ENCODE assay signal across 8 cellular contexts in genomic region chr1:112714313-112715263, GRCh38. TPM values are rescaled to one million over a fixed set of nuclear protein-coding genes. Genes with fewer than 3 reads are reported as not detected.
DNase-seq lines count a peak whose midpoint lies in the region; ATAC-seq and TF ChIP-seq lines count a peak whose summit lies in the region.

No MANE protein-coding gene starts in this region.

- no peaks in the 10 kb centered on the region for H4K20me1 ChIP-seq in smooth muscle cell (ENCODE audit: low read depth)

- no peak for ATAC-seq in HG03469 (IDR thresholded peaks at IDR 0.05; ENCODE audit: unreplicated experiment)

- H3K36me3 ChIP-seq in HUES48 (ENCODE audit: control insufficient read depth, insufficient read depth, low read length) (peaks cover 12% of the 10 kb centered on the region), iPS DF 6.9 (ENCODE audit: control insufficient read depth, insufficient read depth, low read length) (peaks cover 4% of the 10 kb centered on the region; the same call in 1 of the 2 replicates), smooth muscle cell (ENCODE audit: low read depth) (no peaks in the 10 kb centered on the region)

- no peaks in the 10 kb centered on the region for H3K79me2 ChIP-seq in smooth muscle cell (ENCODE audit: low read depth)

- H3K4me3 ChIP-seq in HUES48 (ENCODE audit: low read depth, low read length) (peak overlapping the region; percentile 76), iPS DF 6.9 (ENCODE audit: low read length) (peak overlapping the region; percentile 74), smooth muscle cell (peak overlapping the region; percentile 61)

- peak overlapping the region; percentile 82 for H3K4me3 Mint-ChIP-seq in activated naive CD8-positive, alpha-beta T cell treated with anti-CD3 and anti-CD28 coated beads for 36 hours

- H3K9me3 Mint-ChIP-seq in activated naive CD8-positive, alpha-beta T cell treated with anti-CD3 and anti-CD28 coated beads for 36 hours, result no peaks in the 10 kb centered on the region

- TF ChIP-seq CTCF in smooth muscle cell (IDR thresholded peaks at IDR 0.05; ENCODE audit: borderline replicate concordance, insufficient read depth, poor library complexity, severe bottlenecking), result no peak

- peak overlapping the region; percentile 79 for H2AFZ ChIP-seq in smooth muscle cell (ENCODE audit: low read depth)

- H3K9ac ChIP-seq in HUES48 (ENCODE audit: low read depth, low read length), result no peak overlapping the region; the same call in 1 of the 2 replicates
- no peak overlapping the region for H3K9ac ChIP-seq in smooth muscle cell (ENCODE audit: low read depth)

- H3K9me3 ChIP-seq in HUES48 (ENCODE audit: control insufficient read depth, insufficient read depth, low read length), result no peaks in the 10 kb centered on the region
- H3K9me3 ChIP-seq in iPS DF 6.9 (ENCODE audit: control insufficient read depth, insufficient read depth, low read length), result no peaks in the 10 kb centered on the region
- H3K9me3 ChIP-seq in smooth muscle cell (replicated peaks; ENCODE audit: low read depth), result no peaks in the 10 kb centered on the region

- DNase-seq in activated CD4-positive, CD25-positive, alpha-beta regulatory T cell treated with anti-CD3 and anti-CD28 coated beads, Interleukin-2, amount 50 U/mL, for 72 hours, result peak; percentile 43
- no peak for DNase-seq in activated CD4-positive, CD25-positive, alpha-beta regulatory T cell (lab: John Stamatoyannopoulos, UW)
- no peak for DNase-seq in activated naive CD8-positive, alpha-beta T cell treated with anti-CD3 and anti-CD28 coated beads for 36 hours
- DNase-seq in iPS DF 6.9 (ENCODE audit: low read depth, low spot score) (no peak), smooth muscle cell (lab: John Stamatoyannopoulos, UW; ENCODE audit: unreplicated experiment) (peak; percentile 52), T-helper 9 cell (no peak)

- H3K36me3 Mint-ChIP-seq in activated naive CD8-positive, alpha-beta T cell treated with anti-CD3 and anti-CD28 coated beads for 36 hours, result no peaks in the 10 kb centered on the region

- WGBS in iPS DF 6.9 (ENCODE audit: insufficient coverage, insufficient read length), result no CpG with 5 or more reads among the region's 86 CpGs
- WGBS in smooth muscle cell (ENCODE audit: low lambda C conversion rate), result 1% methylated on average over 84 of the region's 86 CpGs

- peaks cover 24% of the 10 kb centered on the region for H3K4me1 Mint-ChIP-seq in activated naive CD8-positive, alpha-beta T cell treated with anti-CD3 and anti-CD28 coated beads for 36 hours

- H3K27ac Mint-ChIP-seq in activated naive CD8-positive, alpha-beta T cell treated with anti-CD3 and anti-CD28 coated beads for 36 hours, result no peak overlapping the region

- peaks cover 44% of the 10 kb centered on the region for H3K27me3 Mint-ChIP-seq in activated naive CD8-positive, alpha-beta T cell treated with anti-CD3 and anti-CD28 coated beads for 36 hours

- H3K27ac ChIP-seq in HUES48 (ENCODE audit: low read depth, low read length) (no peak overlapping the region), iPS DF 6.9 (ENCODE audit: low read length) (no peak overlapping the region), smooth muscle cell (ENCODE audit: low read depth) (no peak overlapping the region)

- H3K27me3 ChIP-seq in HUES48 (ENCODE audit: control insufficient read depth, insufficient read depth, low read length) (peaks cover 36% of the 10 kb centered on the region), iPS DF 6.9 (ENCODE audit: control insufficient read depth, insufficient read depth, low read length) (no peaks in the 10 kb centered on the region; the same call in 1 of the 2 replicates), smooth muscle cell (ENCODE audit: low read depth) (peaks cover 2% of the 10 kb centered on the region)

- H3F3A ChIP-seq in smooth muscle cell (ENCODE audit: low read depth), result no peaks in the 10 kb centered on the region

- peaks cover 28% of the 10 kb centered on the region for H3K4me1 ChIP-seq in HUES48 (ENCODE audit: control insufficient read depth, insufficient read depth, low read length)
- H3K4me1 ChIP-seq in iPS DF 6.9 (ENCODE audit: control insufficient read depth, insufficient read depth, low read length), result peaks cover 13% of the 10 kb centered on the region
- peaks cover 11% of the 10 kb centered on the region for H3K4me1 ChIP-seq in smooth muscle cell (ENCODE audit: low read depth)

- peak overlapping the region; percentile 87 for H3K4me2 ChIP-seq in smooth muscle cell

RNA-seq across cellular contexts. Expression of gene PPM1J, which starts 0.5 kb away (rescaled TPM):
- under 1 TPM; 0.80 to 0.94 TPM for total RNA-seq in activated naive CD8-positive, alpha-beta T cell treated with anti-CD3 and anti-CD28 coated beads for 36 hours
- 0.40 and 1.2 TPM in 2 replicates for total RNA-seq in smooth muscle cell
- polyA plus RNA-seq in smooth muscle cell, result 4.7 and 5.2 TPM in 2 replicates

RNA-seq across cellular contexts. Expression of gene RHOC, which starts 7.7 kb away (rescaled TPM):
- 10 to 100 TPM; 23.8 to 26.2 TPM for total RNA-seq in activated naive CD8-positive, alpha-beta T cell treated with anti-CD3 and anti-CD28 coated beads for 36 hours
- 270 and 303 TPM in 2 replicates for total RNA-seq in smooth muscle cell
- 518 and 596 TPM in 2 replicates for polyA plus RNA-seq in smooth muscle cell

RNA-seq across cellular contexts. Expression of gene MOV10, which starts 40.1 kb away (rescaled TPM):
- total RNA-seq in activated naive CD8-positive, alpha-beta T cell treated with anti-CD3 and anti-CD28 coated beads for 36 hours, result 10 to 100 TPM; 66.1 to 66.4 TPM
- 36.9 and 40.4 TPM in 2 replicates for total RNA-seq in smooth muscle cell
- 56.8 and 60.6 TPM in 2 replicates for polyA plus RNA-seq in smooth muscle cell

Comparison
In these comparisons a context has a peak if more than half of its experiments do, and no peak if none do; other contexts are left out.
1. DNase-seq: peak in activated CD4-positive, CD25-positive, alpha-beta regulatory T cell treated with anti-CD3 and anti-CD28 coated beads, Interleukin-2, amount 50 U/mL, for 72 hours (single experiment) and smooth muscle cell (single experiment); none in activated CD4-positive, CD25-positive, alpha-beta regulatory T cell (0 of 4), activated naive CD8-positive, alpha-beta T cell treated with anti-CD3 and anti-CD28 coated beads for 36 hours (single experiment), iPS DF 6.9 (single experiment) and T-helper 9 cell (single experiment).
2. Peak in every context shown above with its lines, with median percentiles within 50 percentile points of each other: H3K4me3 ChIP-seq.